ENCODE assay signal across 25 cellular contexts in the genomic region with DNA sequence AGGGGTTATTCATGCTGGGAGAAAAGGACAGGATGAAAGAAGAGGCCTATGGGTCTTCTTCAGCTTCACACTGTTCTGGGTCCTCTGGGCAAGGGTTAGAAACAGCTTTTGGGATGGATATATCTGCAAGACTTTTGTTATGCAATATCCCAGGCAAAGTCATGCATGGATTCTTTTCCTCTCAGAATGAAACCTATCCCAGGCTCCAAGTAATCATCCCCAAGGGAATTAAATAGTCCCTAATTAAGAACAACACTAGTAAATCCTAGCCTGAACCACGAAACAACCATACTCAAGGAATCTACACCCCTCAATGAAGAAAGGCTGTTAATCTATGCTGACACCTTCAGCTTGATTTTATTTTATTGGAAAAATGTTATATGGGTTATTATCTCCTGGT.
"Had no signal": no experiment of that assay in that cellular context is flagged by ENCODE, and none has a peak within 500 bp of the region (broad histone marks: within the 10 kb centered on the region; RNA-seq: fewer than 3 reads in every experiment).

No MANE protein-coding gene starts in this region.

- H3K79me2 ChIP-seq: hepatocyte had no signal

- H3K4me3 Mint-ChIP-seq: mesothelial cell of epicardium; naive B cell; natural killer cell; stimulated activated memory B cell treated with anti-CD40 and anti-IgM and Interleukin-4, amounts not matched to agents 10 μg/mL and 1 μg/mL and 100 μg/mL, for 72 hours; stimulated activated naive CD8-positive, alpha-beta T cell treated with anti-CD3 and anti-CD28 coated beads, Interleukin-15, amount 100 ng/mL, for 72 hours had no signal

- H3K36me3 ChIP-seq: heart right ventricle, pancreas, prostate gland, transverse colon, upper lobe of left lung, vagina had no signal

- H3K9me3 ChIP-seq: heart right ventricle, pancreas, prostate gland, transverse colon, upper lobe of left lung, vagina had no signal

- ATAC-seq: left lobe of liver; natural killer cell; stimulated activated memory B cell treated with anti-CD40 and anti-IgM and Interleukin-4, amounts not matched to agents 10 μg/mL and 1 μg/mL and 100 μg/mL, for 72 hours; stimulated activated naive CD8-positive, alpha-beta T cell treated with anti-CD3 and anti-CD28 coated beads, Interleukin-15, amount 100 ng/mL, for 72 hours had no signal

- H3K27ac ChIP-seq: hepatocyte, pancreas, prostate gland, transverse colon, upper lobe of left lung, vagina had no signal

- H3K27me3 ChIP-seq: heart right ventricle, hepatocyte, pancreas, transverse colon, upper lobe of left lung, vagina had no signal

- H3K9me3 Mint-ChIP-seq: stimulated activated naive CD8-positive, alpha-beta T cell treated with anti-CD3 and anti-CD28 coated beads, Interleukin-15, amount 100 ng/mL, for 72 hours had no signal

- H3K4me1 ChIP-seq: pancreas, prostate gland, transverse colon, upper lobe of left lung, vagina had no signal

- H2AFZ ChIP-seq: hepatocyte had no signal

- H3K4me2 ChIP-seq: hepatocyte, smooth muscle cell had no signal

- H3K36me3 Mint-ChIP-seq: mesothelial cell of epicardium; naive B cell; natural killer cell; stimulated activated memory B cell treated with anti-CD40 and anti-IgM and Interleukin-4, amounts not matched to agents 10 μg/mL and 1 μg/mL and 100 μg/mL, for 72 hours had no signal

- H3K4me1 Mint-ChIP-seq: naive B cell; natural killer cell; stimulated activated memory B cell treated with anti-CD40 and anti-IgM and Interleukin-4, amounts not matched to agents 10 μg/mL and 1 μg/mL and 100 μg/mL, for 72 hours; stimulated activated naive CD8-positive, alpha-beta T cell treated with anti-CD3 and anti-CD28 coated beads, Interleukin-15, amount 100 ng/mL, for 72 hours had no signal

- DNase-seq: heart right ventricle; islet precursor cell; mesendoderm; naive B cell; natural killer cell; pancreas; posterior cingulate gyrus; retina; stimulated activated CD4-positive, alpha-beta T cell treated with anti-CD3 and anti-CD28 coated beads, Interleukin-1b, Interleukin-23, amount 100 ng/mL, for 48 hours; stimulated activated CD4-positive, alpha-beta T cell treated with anti-CD3 and anti-CD28 coated beads, Interleukin-2, amount 100 ng/mL, for 48 hours; stimulated activated CD4-positive, alpha-beta T cell treated with anti-CD3 and anti-CD28 coated beads, Interleukin-4, amount 100 ng/mL, for 4 hours; stimulated activated CD8-positive, alpha-beta memory T cell treated with anti-CD3 and anti-CD28 coated beads, Interleukin-4, amount 100 ng/mL, for 48 hours; stimulated activated naive CD4-positive, alpha-beta T cell treated with Interleukin-2 at 50 U/mL for 16 hours; stimulated activated naive CD8-positive, alpha-beta T cell treated with anti-CD3 and anti-CD28 coated beads, Interleukin-15, amount 100 ng/mL, for 72 hours; substantia nigra; transverse colon; upper lobe of left lung had no signal

- H3K4me3 ChIP-seq: heart right ventricle, hepatocyte, lung, pancreas, prostate gland, smooth muscle cell, transverse colon, upper lobe of left lung, vagina had no signal

- H3K27me3 Mint-ChIP-seq: naive B cell; stimulated activated memory B cell treated with anti-CD40 and anti-IgM and Interleukin-4, amounts not matched to agents 10 μg/mL and 1 μg/mL and 100 μg/mL, for 72 hours; stimulated activated naive CD8-positive, alpha-beta T cell treated with anti-CD3 and anti-CD28 coated beads, Interleukin-15, amount 100 ng/mL, for 72 hours had no signal

- H3K27ac Mint-ChIP-seq: mesothelial cell of epicardium; naive B cell; natural killer cell; stimulated activated memory B cell treated with anti-CD40 and anti-IgM and Interleukin-4, amounts not matched to agents 10 μg/mL and 1 μg/mL and 100 μg/mL, for 72 hours; stimulated activated naive CD8-positive, alpha-beta T cell treated with anti-CD3 and anti-CD28 coated beads, Interleukin-15, amount 100 ng/mL, for 72 hours had no signal
